In the genomic region with DNA sequence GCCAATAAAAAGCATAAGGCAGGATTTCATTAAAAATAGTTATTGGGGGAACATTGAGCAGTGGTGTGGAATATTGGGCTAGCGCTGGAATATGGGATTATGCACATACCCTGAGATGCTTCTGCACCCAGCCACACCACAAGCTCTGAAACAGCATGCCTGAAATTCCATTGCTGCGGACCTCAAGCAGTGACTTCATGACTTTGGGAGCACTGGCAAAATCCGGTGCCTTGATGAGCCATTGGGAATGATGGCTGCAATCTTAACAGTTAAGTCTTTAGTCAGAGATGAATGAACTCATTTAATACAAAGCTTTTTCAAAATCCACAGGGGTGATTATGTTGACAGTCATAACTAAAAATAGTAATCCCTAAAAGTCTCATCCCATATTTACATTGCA, we compare ENCODE assay signal across 17 cellular contexts.
A peak's percentile ranks its signal among the peaks of the same experiment; 100 is the strongest.
DNase-seq lines count a peak whose midpoint lies in the region; ATAC-seq and TF ChIP-seq lines count a peak whose summit lies in the region.
"Had no signal": no experiment of that assay in that cellular context is flagged by ENCODE, and none has a peak within 500 bp of the region (broad histone marks: within the 10 kb centered on the region; RNA-seq: fewer than 3 reads in every experiment).

No MANE protein-coding gene starts in this region.

- H3K27ac Mint-ChIP-seq in GM23338, result no peak overlapping the region
- H3K27ac Mint-ChIP-seq: CD14-positive monocyte had no signal

- no peaks in the 10 kb centered on the region for H3F3A ChIP-seq in GM23338 (replicated peaks; ENCODE audit: low read depth)

- DNase-seq in AG08396 (ENCODE audit: low spot score) (peak; percentile 9), GM23338 (ENCODE audit: low spot score) (peak; percentile 17), SJCRH30 (peak; percentile 11 to 22), myocyte (ENCODE audit: low read depth) (peak; percentile 57), cerebellum (ENCODE audit: low spot score) (no peak), NCI-H187 (lab: John Stamatoyannopoulos, UW) (no peak), NCI-H2081 (lab: John Stamatoyannopoulos, UW) (no peak)
- DNase-seq: AML-193, COR-L47, DMS153, HCEC 1CT, KBM-7, NCI-H1048, NCI-H146, NCI-H510A treated with DMSO at 0.1 percent for 48 hours had no signal

- H3K36me3 Mint-ChIP-seq in GM23338 (ENCODE audit: low read depth), result no peaks in the 10 kb centered on the region
- H3K36me3 Mint-ChIP-seq: CD14-positive monocyte had no signal

- H3K36me3 ChIP-seq in GM23338 (ENCODE audit: insufficient read depth) (no peaks in the 10 kb centered on the region), SJCRH30 (no peaks in the 10 kb centered on the region)

- H3K4me3 ChIP-seq in GM23338 (no peak overlapping the region), SJCRH30 (no peak overlapping the region)

- H3K9me2 ChIP-seq in GM23338 (ENCODE audit: insufficient read depth), result peaks cover 12% of the 10 kb centered on the region; the same call in 1 of the 2 replicates

- H3K9me3 Mint-ChIP-seq in GM23338, result no peaks in the 10 kb centered on the region

- H3K4me3 Mint-ChIP-seq in GM23338, result no peak overlapping the region
- H3K4me3 Mint-ChIP-seq: CD14-positive monocyte had no signal

- no peak overlapping the region for H2AFZ ChIP-seq in GM23338

- no peaks in the 10 kb centered on the region for H3K4me1 ChIP-seq in GM23338 (ENCODE audit: insufficient read depth)
- peaks cover 7% of the 10 kb centered on the region; the same call in 1 of the 2 replicates for H3K4me1 ChIP-seq in SJCRH30

- no peaks in the 10 kb centered on the region for H3K4me1 Mint-ChIP-seq in GM23338
- H3K4me1 Mint-ChIP-seq: CD14-positive monocyte had no signal

- no peaks in the 10 kb centered on the region for H4K20me1 ChIP-seq in GM23338 (replicated peaks; ENCODE audit: insufficient read depth)

- no peak for TF ChIP-seq CTCF in GM23338 (conservative IDR thresholded peaks at IDR 0.05; ENCODE audit: low read depth in 2 of 2)

- H3K79me2 ChIP-seq in GM23338 (replicated peaks; ENCODE audit: insufficient read depth), result no peaks in the 10 kb centered on the region

- H3K27ac ChIP-seq in GM23338 (ENCODE audit: low read depth) (no peak overlapping the region), SJCRH30 (no peak overlapping the region)

- H3K4me2 ChIP-seq in GM23338, result no peak overlapping the region

- H3K27me3 ChIP-seq in GM23338 (ENCODE audit: insufficient read depth), result no peaks in the 10 kb centered on the region
- no peaks in the 10 kb centered on the region for H3K27me3 ChIP-seq in SJCRH30

- H3K9me3 ChIP-seq in SJCRH30 (replicated peaks), result no peaks in the 10 kb centered on the region

- H3K27me3 Mint-ChIP-seq in GM23338 (ENCODE audit: insufficient read depth, low read depth, poor library complexity), result peaks cover 2% of the 10 kb centered on the region

- ATAC-seq in GM23338, result no peak
- ATAC-seq in GM19328 (IDR thresholded peaks at IDR 0.05; ENCODE audit: unreplicated experiment), result no peak

TF ChIP-seq in GM23338, 12 proteins besides CTCF, POLR2A, EP300 and RAD21:
- no peak for TF ChIP-seq NANOG (IDR thresholded peaks at IDR 0.05; ENCODE audit: borderline replicate concordance)
- TF ChIP-seq EZH2 (IDR thresholded peaks at IDR 0.05; ENCODE audit: low read depth, unreplicated experiment), result no peak
- no peak for TF ChIP-seq CREB1 (CRISPR knock-in tag; IDR thresholded peaks at IDR 0.05; ENCODE audit: low read depth)
TF ChIP-seq in GM23338: peak in this region for 0.

Comparison
In these comparisons a context has a peak if more than half of its experiments do, and no peak if none do; other contexts are left out.
1. DNase-seq: peak in AG08396 (single experiment), GM23338 (single experiment), SJCRH30 (2 of 2) and myocyte (single experiment); none in cerebellum (single experiment), NCI-H187 (0 of 2) and NCI-H2081 (0 of 2).